9 cellular contexts compared by ENCODE assay signal in the genomic region with DNA sequence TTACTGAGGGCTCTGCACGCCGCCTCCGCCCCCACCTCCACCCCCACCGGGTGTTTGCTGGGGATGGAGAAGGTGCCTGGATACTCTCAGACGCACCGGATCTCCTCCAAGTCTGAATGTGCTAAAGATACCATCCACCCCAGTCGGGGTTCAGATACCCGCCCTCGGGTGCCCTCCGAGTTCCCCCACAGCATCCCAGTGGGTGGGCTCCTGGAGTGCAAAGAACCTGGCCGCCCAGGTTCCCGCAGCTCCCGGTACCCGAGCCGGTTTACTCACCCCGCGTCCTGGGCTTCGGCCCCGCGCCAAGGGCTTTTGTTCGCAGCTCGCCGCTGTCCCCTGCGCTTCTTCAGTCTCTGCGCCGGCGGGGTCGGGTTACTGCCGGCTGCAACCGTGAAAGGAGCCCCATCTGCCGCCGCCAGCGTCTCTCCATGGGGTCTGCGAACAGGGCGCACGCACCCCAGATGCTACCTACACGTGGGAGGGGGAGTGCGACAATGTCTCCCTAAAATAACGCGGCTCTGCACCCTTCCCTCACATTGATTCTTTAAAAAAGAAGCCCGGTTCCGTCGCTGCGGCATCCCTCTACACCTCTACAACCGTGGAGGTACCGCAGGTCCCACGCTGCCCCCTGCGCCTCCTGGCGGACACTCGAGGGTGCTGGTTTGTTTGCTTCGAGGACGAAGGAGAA. TPM values are rescaled to one million over a fixed set of nuclear protein-coding genes. Genes with fewer than 3 reads are reported as not detected.
A peak's percentile ranks its signal among the peaks of the same experiment; 100 is the strongest.
DNase-seq lines count a peak whose midpoint lies in the region; ATAC-seq, FAIRE-seq and TF ChIP-seq lines count a peak whose summit lies in the region.
"Had no signal": no experiment of that assay in that cellular context is flagged by ENCODE, and none has a peak within 500 bp of the region (broad histone marks: within the 10 kb centered on the region; RNA-seq: fewer than 3 reads in every experiment).

Gene CCDC177, minus strand, starts transcription at position 606 of the 688 bp plus-strand sequence. CDS start 1,249 bp downstream, outside the sequence.

- TF ChIP-seq CTCF in GM12875 (IDR thresholded peaks at IDR 0.05; ENCODE audit: borderline replicate concordance, insufficient read depth, low read depth, low read length) (peak; percentile 89), WTC11 (IDR thresholded peaks at IDR 0.05) (peak; percentile 80), kidney (IDR thresholded peaks at IDR 0.05; ENCODE audit: borderline replicate concordance, extremely low read depth, insufficient read depth) (peak; percentile 74)

- H3K27me3 Mint-ChIP-seq in WTC11 (ENCODE audit: low read depth): peaks cover 65% of the 10 kb centered on the region

- no peak within 1 kb of the TSS for H3K4me3 ChIP-seq in GM12875 (ENCODE audit: low read depth, low read length)
- no peak within 1 kb of the TSS for H3K4me3 ChIP-seq in kidney (ENCODE audit: low read length in 2 of 2)

- peak within 1 kb of the TSS; percentile 76 for H3K4me3 Mint-ChIP-seq in WTC11

- H3K27ac ChIP-seq in kidney (ENCODE audit: low read depth in 2 of 2, low read length in 2 of 2): no peak within 1 kb of the TSS
- H3K27ac ChIP-seq: skin epidermis had no signal

- in situ Hi-C loops in T47D (cut with HindIII; ENCODE audit: low pct_unique_long_range_greater_than_20kb, low sequenced_read_pairs): no loop called here

- H3K4me1 ChIP-seq in kidney (ENCODE audit: control insufficient read depth in 1 of 2, insufficient read depth in 1 of 2, low read depth in 1 of 2, low read length in 2 of 2): peaks cover 0 to 21% of the 10 kb centered on the region in 2 donors

- peaks cover 6% of the 10 kb centered on the region; the same call in 1 of the 2 replicates for H3K4me1 Mint-ChIP-seq in WTC11

- no peak for FAIRE-seq in kidney (lab: Jason Lieb, UNC)

- H3K9me3 Mint-ChIP-seq in WTC11: no peaks in the 10 kb centered on the region

- H3K36me3 Mint-ChIP-seq in WTC11: peaks cover 2% of the 10 kb centered on the region; the same call in 1 of the 2 replicates

- H3K9me3 ChIP-seq in kidney (ENCODE audit: control insufficient read depth in 1 of 2, low read length in 2 of 2): no peaks in the 10 kb centered on the region

- H3K36me3 ChIP-seq in kidney (ENCODE audit: control insufficient read depth in 1 of 2, insufficient read depth in 2 of 2, low read length in 2 of 2): no peaks in the 10 kb centered on the region

- ATAC-seq in WTC11 (peak; percentile 71), GM21723 (IDR thresholded peaks at IDR 0.05; ENCODE audit: unreplicated experiment) (no peak), GM19452 (IDR thresholded peaks at IDR 0.05; ENCODE audit: unreplicated experiment) (no peak)

- intact Hi-C loops in kidney (cut with DNase I): no loop called here

- no peak within 1 kb of the TSS for H3K9ac ChIP-seq in kidney (ENCODE audit: low read length in 2 of 2)

- CTCF ChIA-PET in WTC11 (lab: Charles Lee): interaction anchor here (0.6 to 5.9 kb wide), 50 partner anchors 8 to 454 kb away, joined by 3 to 130 read pairs (median 4); partner anchors contain the start of genes PLEKHD1 and SMOC1

- POLR2A ChIA-PET in WTC11 (lab: Charles Lee): interaction anchor here (0.7 to 1.8 kb wide), 5 partner anchors 19 to 193 kb away, joined by 3 to 5 read pairs (median 4); partner anchors contain the start of gene SRSF5

- H3K27ac Mint-ChIP-seq in WTC11: no peak within 1 kb of the TSS

- DNase-seq in NCI-H146 treated with DMSO at 0.1 percent for 48 hours (lab: John Stamatoyannopoulos, UW; ENCODE audit: unreplicated experiment) (peak; percentile 44), WTC11 (ENCODE audit: low spot score) (peak; percentile 81), T47D (ENCODE audit: low read depth in 1 of 2, low spot score in 1 of 2) (peak; percentile 78 to 98), kidney (peak; percentile 77)
- DNase-seq in stimulated activated CD4-positive, alpha-beta T cell treated with anti-CD3 and anti-CD28 coated beads, Interleukin-1b, Interleukin-23, amount 100 ng/mL, for 4 hours (ENCODE audit: low read depth in 2 of 2): peak; percentile 64 to 73

TF ChIP-seq in WTC11, 78 proteins besides CTCF, POLR2A, EP300 and RAD21 (continues in another document):
- TF ChIP-seq ARID4B (CRISPR knock-in tag; IDR thresholded peaks at IDR 0.05; ENCODE audit: borderline replicate concordance) (peak; percentile 51; the same call in 1 of the 2 replicates), PRRX2 (CRISPR knock-in tag; IDR thresholded peaks at IDR 0.05) (no peak), CREB1 (CRISPR knock-in tag; IDR thresholded peaks at IDR 0.05) (no peak), JAZF1 (CRISPR knock-in tag; IDR thresholded peaks at IDR 0.05) (no peak), MLX (CRISPR knock-in tag; IDR thresholded peaks at IDR 0.05) (no peak), EMX1 (CRISPR knock-in tag; IDR thresholded peaks at IDR 0.05) (no peak), ESRRA (CRISPR knock-in tag; IDR thresholded peaks at IDR 0.05; ENCODE audit: borderline replicate concordance) (0 out of 2 replicates have a peak, but pooled peaks have one; percentile 63), CBFB (CRISPR knock-in tag; IDR thresholded peaks at IDR 0.05; ENCODE audit: low read depth) (peak; percentile 43; the same call in 1 of the 2 replicates), GRHL2 (CRISPR knock-in tag; IDR thresholded peaks at IDR 0.05; ENCODE audit: insufficient replicate concordance, severe bottlenecking) (no peak), TEAD1 (CRISPR knock-in tag; IDR thresholded peaks at IDR 0.05) (0 out of 2 replicates have a peak, but pooled peaks have one; percentile 20), TP53 (CRISPR knock-in tag; IDR thresholded peaks at IDR 0.05) (no peak), RORB (CRISPR knock-in tag; IDR thresholded peaks at IDR 0.05) (no peak), ZNF671 (CRISPR knock-in tag; IDR thresholded peaks at IDR 0.05) (no peak), ETV6 (CRISPR knock-in tag; IDR thresholded peaks at IDR 0.05) (0 out of 2 replicates have a peak, but pooled peaks have one; percentile 50), ZNF423 (CRISPR knock-in tag; IDR thresholded peaks at IDR 0.05) (peak; percentile 11; the same call in 1 of the 2 replicates), ZBTB21 (CRISPR knock-in tag; IDR thresholded peaks at IDR 0.05; ENCODE audit: borderline replicate concordance) (no peak), ZNF138 (CRISPR knock-in tag; conservative IDR thresholded peaks at IDR 0.05) (no peak), IRF2 (CRISPR knock-in tag; IDR thresholded peaks at IDR 0.05; ENCODE audit: borderline replicate concordance, low read depth) (no peak), NFYB (CRISPR knock-in tag; conservative IDR thresholded peaks at IDR 0.05; ENCODE audit: low read depth) (no peak), FOXP1 (CRISPR knock-in tag; IDR thresholded peaks at IDR 0.05; ENCODE audit: borderline replicate concordance) (peak; percentile 42; the same call in 1 of the 2 replicates), ZNF263 (CRISPR knock-in tag; IDR thresholded peaks at IDR 0.05; ENCODE audit: low read depth) (no peak)
- TF ChIP-seq, protein P1, sequence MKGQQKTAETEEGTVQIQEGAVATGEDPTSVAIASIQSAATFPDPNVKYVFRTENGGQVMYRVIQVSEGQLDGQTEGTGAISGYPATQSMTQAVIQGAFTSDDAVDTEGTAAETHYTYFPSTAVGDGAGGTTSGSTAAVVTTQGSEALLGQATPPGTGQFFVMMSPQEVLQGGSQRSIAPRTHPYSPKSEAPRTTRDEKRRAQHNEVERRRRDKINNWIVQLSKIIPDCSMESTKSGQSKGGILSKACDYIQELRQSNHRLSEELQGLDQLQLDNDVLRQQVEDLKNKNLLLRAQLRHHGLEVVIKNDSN (CRISPR knock-in tag; IDR thresholded peaks at IDR 0.05): no peak

RNA-seq across cellular contexts. Expression of gene CCDC177, which starts in this region (rescaled TPM):
- total RNA-seq in WTC11 (2021) (1.7 to 2.2 TPM (median 2.1 TPM) in 3 replicates), kidney (not detected)
- not detected for polyA plus RNA-seq in kidney (ENCODE audit: insufficient read depth, low read depth, low replicate concordance)

Comparison
In these comparisons a context has a peak if more than half of its experiments do, and no peak if none do; other contexts are left out.
1. Peak in DNase-seq in kidney; RNA of the gene not detected or under 1 TPM.